ENCODE assay signal across 12 cellular contexts in the genomic region with DNA sequence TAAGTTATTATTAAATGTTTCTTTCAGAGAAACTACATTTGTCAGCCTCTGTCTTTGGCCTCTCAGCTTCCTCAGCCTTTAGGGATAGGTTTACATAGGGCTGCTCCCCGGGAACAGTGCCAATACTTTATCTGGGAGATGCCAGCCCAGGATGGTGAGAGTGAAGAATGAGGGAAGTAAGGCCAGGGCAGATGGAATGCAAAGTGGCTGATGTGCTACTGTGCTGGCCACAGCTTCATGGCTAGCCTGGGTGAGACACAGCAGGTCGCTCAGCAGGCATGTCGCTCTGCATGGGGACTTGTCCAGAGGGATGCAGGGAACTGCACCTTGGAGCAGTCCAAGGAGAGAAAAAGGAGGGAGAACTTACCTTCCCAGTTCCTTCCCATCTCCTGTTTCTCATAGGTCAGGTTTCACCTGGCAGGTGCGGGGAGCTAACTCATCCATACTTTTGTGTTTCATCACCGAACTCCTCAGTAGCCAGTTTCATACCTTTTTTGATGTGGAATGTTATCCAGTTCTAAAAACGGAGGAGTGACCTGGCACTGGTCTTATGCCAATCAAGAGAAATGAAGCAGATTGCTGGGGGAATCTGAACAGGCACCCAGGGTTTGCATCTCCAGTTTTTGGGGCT. TPM values are rescaled to one million over a fixed set of nuclear protein-coding genes. Genes with fewer than 3 reads are reported as not detected.
A peak's percentile ranks its signal among the peaks of the same experiment; 100 is the strongest.
DNase-seq lines count a peak whose midpoint lies in the region; ATAC-seq and TF ChIP-seq lines count a peak whose summit lies in the region.
"Had no signal": no experiment of that assay in that cellular context is flagged by ENCODE, and none has a peak within 500 bp of the region (broad histone marks: within the 10 kb centered on the region; RNA-seq: fewer than 3 reads in every experiment).

No MANE protein-coding gene starts in this region.

- no peaks in the 10 kb centered on the region for H3K36me3 Mint-ChIP-seq in activated naive CD8-positive, alpha-beta T cell treated with anti-CD3 and anti-CD28 coated beads for 36 hours

- H3K9me3 Mint-ChIP-seq in activated naive CD8-positive, alpha-beta T cell treated with anti-CD3 and anti-CD28 coated beads for 36 hours = no peaks in the 10 kb centered on the region

- H3K27ac Mint-ChIP-seq in activated naive CD8-positive, alpha-beta T cell treated with anti-CD3 and anti-CD28 coated beads for 36 hours = peak overlapping the region; percentile 61
- H3K27ac Mint-ChIP-seq: nephron had no signal

- no peaks in the 10 kb centered on the region for H3K36me3 ChIP-seq in left lung

- peaks cover 5 to 28% of the 10 kb centered on the region in 2 donors for H3K4me1 ChIP-seq in left lung

- peak overlapping the region in 1 of 2 donors; percentile 23 for H3K27ac ChIP-seq in left lung

- peak; percentile 46 for DNase-seq in Daoy (ENCODE audit: low read depth)
- peak; percentile 41 for DNase-seq in LoVo (ENCODE audit: low spot score)
- DNase-seq in activated naive CD8-positive, alpha-beta T cell treated with anti-CD3 and anti-CD28 coated beads for 36 hours = no peak
- DNase-seq in left lung = no peak
- DNase-seq in HK-2 (ENCODE audit: unreplicated experiment) = no peak
- no peak for DNase-seq in GM10248 (ENCODE audit: extremely low spot score)
- DNase-seq in NCI-H187 treated with DMSO at 0.1 percent for 48 hours (lab: John Stamatoyannopoulos, UW) = no peak
- DNase-seq: NCI-H774; stimulated activated CD4-positive, alpha-beta T cell treated with anti-CD3 and anti-CD28 coated beads, Interleukin-12 subunit alpha, Interleukin-12 subunit beta, amount 100 ng/mL, for 4 hours had no signal

- peaks cover 38% of the 10 kb centered on the region for H3K4me1 Mint-ChIP-seq in activated naive CD8-positive, alpha-beta T cell treated with anti-CD3 and anti-CD28 coated beads for 36 hours

- POLR2A ChIA-PET in GM10248 (lab: Yijun Ruan, JAX) = no interaction called here

- H3K9me3 ChIP-seq in left lung = no peaks in the 10 kb centered on the region

- intact Hi-C loops in left lung (cut with DNase I) = no loop called here

- H3K27me3 ChIP-seq in left lung = no peaks in the 10 kb centered on the region

- TF ChIP-seq CTCF in left lung (IDR thresholded peaks at IDR 0.05) (no peak), GM10248 (IDR thresholded peaks at IDR 0.05; ENCODE audit: control extremely low read depth, extremely low read depth, low read depth, missing control alignments) (no peak)

- CTCF ChIA-PET in GM10248 (lab: Yijun Ruan, JAX) = interaction anchor here (1.5 kb wide), 1 partner anchor 10 kb away, joined by 3 read pairs; no protein-coding TSS in a partner anchor

- H3K4me3 ChIP-seq in left lung = no peak overlapping the region

- H3K27me3 Mint-ChIP-seq in activated naive CD8-positive, alpha-beta T cell treated with anti-CD3 and anti-CD28 coated beads for 36 hours = peaks cover 7% of the 10 kb centered on the region

- ATAC-seq in left lung (peak; percentile 46), GM21360 (IDR thresholded peaks at IDR 0.05; ENCODE audit: unreplicated experiment) (no peak)
- ATAC-seq: esophagus mucosa had no signal

- no peak overlapping the region for H3K4me3 Mint-ChIP-seq in activated naive CD8-positive, alpha-beta T cell treated with anti-CD3 and anti-CD28 coated beads for 36 hours
- H3K4me3 Mint-ChIP-seq: nephron had no signal

RNA-seq across cellular contexts. Expression of gene C15orf39, which starts 30.9 kb away (rescaled TPM):
- total RNA-seq in Daoy (2014; rRNA removed; shearing (Covaris generic)) = 3.1 and 5.7 TPM in 2 replicates
- 10 to 100 TPM; 34.3 to 35.7 TPM for total RNA-seq in activated naive CD8-positive, alpha-beta T cell treated with anti-CD3 and anti-CD28 coated beads for 36 hours
- 10 to 100 TPM; 19.9 to 35.7 TPM for total RNA-seq in left lung

Comparison
In these comparisons a context has a peak if more than half of its experiments do, and no peak if none do; other contexts are left out.
1. DNase-seq: peak in Daoy (single experiment) and LoVo (single experiment); none in activated naive CD8-positive, alpha-beta T cell treated with anti-CD3 and anti-CD28 coated beads for 36 hours (single experiment), left lung (0 of 2), HK-2 (single experiment), GM10248 (single experiment) and NCI-H187 treated with DMSO at 0.1 percent for 48 hours (single experiment).